8 cellular contexts compared by ENCODE assay signal in genomic region chr19:4639531-4640246, GRCh38. TPM values are rescaled to one million over a fixed set of nuclear protein-coding genes. Genes with fewer than 3 reads are reported as not detected.
DNase-seq lines count a peak whose midpoint lies in the region; FAIRE-seq and TF ChIP-seq lines count a peak whose summit lies in the region.

No MANE protein-coding gene starts in this region.

- peak overlapping the region; percentile 50 for H2AFZ ChIP-seq in neuron (ENCODE audit: low read depth, low read length)

- TF ChIP-seq POLR2A in H54 (IDR thresholded peaks at IDR 0.05; ENCODE audit: low read depth, low read length): no peak

- DNase-seq in Daoy (ENCODE audit: low read depth): peak; percentile 53
- DNase-seq in HAP-1 (ENCODE audit: low spot score in 2 of 2): peak in 1 of 2 experiments; percentile 33
- peak; percentile 47 for DNase-seq in RPMI7951 (ENCODE audit: low read depth)
- no peak for DNase-seq in epithelial cell of proximal tubule (ENCODE audit: low read depth)
- no peak for DNase-seq in SHP77 treated with DMSO at 0.1 percent for 48 hours (lab: John Stamatoyannopoulos, UW)
- DNase-seq in H54 (ENCODE audit: insufficient read length, low spot score): no peak
- no peak for DNase-seq in UCSD-AML1 (lab: John Stamatoyannopoulos, UW; ENCODE audit: unreplicated experiment)

- H3K4me3 ChIP-seq in HAP-1 (peak overlapping the region; percentile 71), epithelial cell of proximal tubule (ENCODE audit: low read depth, low read length) (peak overlapping the region; percentile 92), neuron (ENCODE audit: low read length) (peak overlapping the region; percentile 56)

- no peaks in the 10 kb centered on the region for H3K27me3 ChIP-seq in HAP-1 (ENCODE audit: low read depth)
- no peaks in the 10 kb centered on the region for H3K27me3 ChIP-seq in neuron (ENCODE audit: insufficient read depth, low read length)

- FAIRE-seq in H54 (lab: Jason Lieb, UNC): no peak

- H3K4me1 ChIP-seq in HAP-1: peaks cover 6% of the 10 kb centered on the region
- H3K4me1 ChIP-seq in neuron (ENCODE audit: insufficient read depth, low read length): peaks cover 8% of the 10 kb centered on the region

- in situ Hi-C loops in HAP-1 (cut with MboI; ENCODE audit: low sequenced_read_pairs): loop anchor here (5.0 kb wide), 1 partner anchor 62 kb away; no protein-coding TSS in a partner anchor

- H3K9me3 ChIP-seq in HAP-1 (no peaks in the 10 kb centered on the region), neuron (ENCODE audit: low read length) (no peaks in the 10 kb centered on the region)

- H3K36me3 ChIP-seq in HAP-1 (replicated peaks) (no peaks in the 10 kb centered on the region), neuron (ENCODE audit: insufficient read depth, low read length) (no peaks in the 10 kb centered on the region)

- no peak for TF ChIP-seq CTCF in epithelial cell of proximal tubule (conservative IDR thresholded peaks at IDR 0.05; ENCODE audit: low read depth, low read length)

RNA-seq across cellular contexts. Expression of gene TNFAIP8L1, which starts 0.4 kb away (rescaled TPM):
- 6.5 and 6.8 TPM in 2 replicates for total RNA-seq in Daoy (2014; rRNA removed; shearing (Covaris generic))
- 7.7 and 11.8 TPM in 2 replicates for total RNA-seq in RPMI7951 (2014; rRNA removed; shearing (Covaris generic))
- total RNA-seq in epithelial cell of proximal tubule: 6.7 and 7.4 TPM in 2 replicates

RNA-seq across cellular contexts. Expression of gene MYDGF, which starts 30.5 kb away (rescaled TPM):
- 154 and 171 TPM in 2 replicates for total RNA-seq in Daoy (2014; rRNA removed; shearing (Covaris generic))
- 258 and 333 TPM in 2 replicates for total RNA-seq in RPMI7951 (2014; rRNA removed; shearing (Covaris generic))
- 83.0 and 126 TPM in 2 replicates for total RNA-seq in epithelial cell of proximal tubule

Comparison
In these comparisons a context has a peak if more than half of its experiments do, and no peak if none do; other contexts are left out.
1. DNase-seq: peak in Daoy (single experiment) and RPMI7951 (single experiment); none in epithelial cell of proximal tubule (single experiment), SHP77 treated with DMSO at 0.1 percent for 48 hours (single experiment), H54 (single experiment) and UCSD-AML1 (single experiment).
2. Peak in every context shown above with its lines, with median percentiles within 50 percentile points of each other: H3K4me3 ChIP-seq.